8 cellular contexts compared by ENCODE assay signal in the genomic region with DNA sequence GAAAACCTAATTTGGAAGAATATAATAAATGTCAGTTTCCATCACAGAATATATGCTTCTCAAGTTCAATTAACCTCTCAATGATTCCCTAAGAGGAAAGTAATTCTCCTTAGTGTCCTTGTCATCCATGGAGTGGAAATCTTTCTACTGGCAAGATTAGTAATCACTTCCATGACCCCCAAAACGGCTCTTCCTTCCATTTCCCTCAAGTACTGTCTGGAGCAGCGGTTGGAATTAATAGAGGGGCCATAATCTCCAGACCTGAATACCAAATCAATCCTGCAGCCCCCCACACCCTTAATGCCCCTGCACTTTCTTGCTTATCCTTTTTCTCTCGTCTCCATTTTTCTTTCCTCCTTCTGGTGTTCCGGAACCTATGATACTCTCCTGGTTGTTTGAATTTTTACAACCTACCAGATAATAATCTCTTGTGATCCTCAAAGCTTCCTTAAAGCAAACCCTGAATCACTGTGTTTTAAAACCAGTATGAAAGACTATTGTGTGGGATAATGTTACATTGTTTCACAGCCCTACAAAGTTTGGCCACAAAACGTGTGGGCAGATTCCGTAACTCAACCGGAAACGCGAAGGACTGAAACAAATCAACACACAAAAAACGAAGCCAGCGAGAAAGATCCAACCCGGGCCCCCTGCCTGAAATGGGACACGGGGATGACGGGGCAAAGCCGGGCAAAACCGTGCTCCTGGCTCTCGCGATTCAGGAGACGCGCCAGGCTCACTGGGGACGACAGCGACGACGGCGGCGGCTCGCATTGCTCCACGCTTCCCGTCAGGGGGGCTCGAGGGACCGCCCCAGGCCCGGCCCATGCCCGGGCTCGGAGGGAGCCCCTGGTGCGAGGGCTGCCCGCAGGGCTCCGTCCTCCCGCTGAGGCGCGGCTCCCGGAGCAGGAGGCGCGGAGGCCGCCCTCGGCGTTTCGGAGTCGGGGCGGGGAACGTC. TPM values are rescaled to one million over a fixed set of nuclear protein-coding genes. Genes with fewer than 3 reads are reported as not detected.
DNase-seq lines count a peak whose midpoint lies in the region; ATAC-seq and TF ChIP-seq lines count a peak whose summit lies in the region.
"Not testable (repeated sequence)": the region's sequence is repeated elsewhere in the genome, so short reads cannot be mapped to it uniquely, and the experiment has no call there.

No MANE protein-coding gene starts in this region.

- H4K20me1 ChIP-seq in neural cell (ENCODE audit: insufficient read depth), result not testable (repeated sequence)

- DNase-seq in Daoy (ENCODE audit: low read depth) (peak; percentile 79), HuH-7 (ENCODE audit: low spot score) (peak; percentile 23), glutamatergic neuron (peak; percentile 75)
- DNase-seq in activated naive CD8-positive, alpha-beta T cell treated with anti-CD3 and anti-CD28 coated beads, Interleukin-2, amount 50 U/mL, for 24 hours, result peak; percentile 61
- peak; percentile 48 for DNase-seq in stimulated activated naive CD4-positive, alpha-beta T cell treated with Interleukin-2 at 50 U/mL for 16 hours (lab: John Stamatoyannopoulos, UW)

- not testable (repeated sequence) for H3F3A ChIP-seq in neural cell (ENCODE audit: insufficient read depth, low read length, poor library complexity, severe bottlenecking)

- H3K9ac ChIP-seq in neural cell (ENCODE audit: low read length), result peak overlapping the region; percentile 50

- H2AFZ ChIP-seq in neural cell (ENCODE audit: low read depth, low read length), result not testable (repeated sequence)

- not testable (repeated sequence) for TF ChIP-seq CTCF in glutamatergic neuron (IDR thresholded peaks at IDR 0.05; ENCODE audit: partially characterized antibody, unreplicated experiment); neural cell (IDR thresholded peaks at IDR 0.05; ENCODE audit: poor library complexity, severe bottlenecking)

- H3K4me3 Mint-ChIP-seq in T-helper 1 cell treated with Interleukin-12 subunit alpha and Interleukin-12 subunit beta and Interleukin-4 antibody, amounts not matched to agents 30 μg/mL and 1 μg/mL, for 36 hours, result peak overlapping the region; percentile 88
- peak overlapping the region; percentile 83 for H3K4me3 Mint-ChIP-seq in activated naive CD8-positive, alpha-beta T cell treated with anti-CD3 and anti-CD28 coated beads, Interleukin-2, amount 50 U/mL, for 24 hours
- H3K4me3 Mint-ChIP-seq in glutamatergic neuron (ENCODE audit: unreplicated experiment), result peak overlapping the region; percentile 95

- ATAC-seq in GM21825 (IDR thresholded peaks at IDR 0.05; ENCODE audit: unreplicated experiment), result peak; percentile 51
- peak; percentile 73 for ATAC-seq in activated naive CD8-positive, alpha-beta T cell treated with anti-CD3 and anti-CD28 coated beads, Interleukin-2, amount 50 U/mL, for 24 hours

- H3K4me2 ChIP-seq in neural cell (ENCODE audit: low read length), result peak overlapping the region; percentile 44

- H3K9me3 Mint-ChIP-seq in T-helper 1 cell treated with Interleukin-12 subunit alpha and Interleukin-12 subunit beta and Interleukin-4 antibody, amounts not matched to agents 30 μg/mL and 1 μg/mL, for 36 hours; activated naive CD8-positive, alpha-beta T cell treated with anti-CD3 and anti-CD28 coated beads, Interleukin-2, amount 50 U/mL, for 24 hours; glutamatergic neuron (ENCODE audit: unreplicated experiment): not testable (repeated sequence)

- not testable (repeated sequence) for TF ChIP-seq EP300 in neural cell (conservative IDR thresholded peaks at IDR 0.05; ENCODE audit: poor library complexity, severe bottlenecking)

- not testable (repeated sequence) for TF ChIP-seq RAD21 in neural cell (conservative IDR thresholded peaks at IDR 0.05)

- H3K27me3 Mint-ChIP-seq in T-helper 1 cell treated with Interleukin-12 subunit alpha and Interleukin-12 subunit beta and Interleukin-4 antibody, amounts not matched to agents 30 μg/mL and 1 μg/mL, for 36 hours (ENCODE audit: low read depth), result peaks cover 39% of the 10 kb centered on the region
- not testable (repeated sequence) for H3K27me3 Mint-ChIP-seq in activated naive CD8-positive, alpha-beta T cell treated with anti-CD3 and anti-CD28 coated beads, Interleukin-2, amount 50 U/mL, for 24 hours; glutamatergic neuron (ENCODE audit: unreplicated experiment)

- not testable (repeated sequence) for H3K79me2 ChIP-seq in neural cell (replicated peaks; ENCODE audit: insufficient read depth, low read length)

- peaks cover 12% of the 10 kb centered on the region for H3K4me1 Mint-ChIP-seq in T-helper 1 cell treated with Interleukin-12 subunit alpha and Interleukin-12 subunit beta and Interleukin-4 antibody, amounts not matched to agents 30 μg/mL and 1 μg/mL, for 36 hours (ENCODE audit: low read depth)
- H3K4me1 Mint-ChIP-seq in activated naive CD8-positive, alpha-beta T cell treated with anti-CD3 and anti-CD28 coated beads, Interleukin-2, amount 50 U/mL, for 24 hours, result peaks cover 23% of the 10 kb centered on the region
- H3K4me1 Mint-ChIP-seq in glutamatergic neuron (ENCODE audit: low read depth, unreplicated experiment), result not testable (repeated sequence)

- not testable (repeated sequence) for H3K27ac ChIP-seq in neural cell (ENCODE audit: low read length)

- H3K36me3 ChIP-seq in neural cell (ENCODE audit: insufficient read depth, low read length), result not testable (repeated sequence)

- peak overlapping the region; percentile 65 for H3K4me3 ChIP-seq in neural cell (ENCODE audit: low read length)

- not testable (repeated sequence) for H3K9me3 ChIP-seq in neural cell (ENCODE audit: low read length)

- peak overlapping the region; percentile 71 for H3K27ac Mint-ChIP-seq in T-helper 1 cell treated with Interleukin-12 subunit alpha and Interleukin-12 subunit beta and Interleukin-4 antibody, amounts not matched to agents 30 μg/mL and 1 μg/mL, for 36 hours
- peak overlapping the region; percentile 92 for H3K27ac Mint-ChIP-seq in activated naive CD8-positive, alpha-beta T cell treated with anti-CD3 and anti-CD28 coated beads, Interleukin-2, amount 50 U/mL, for 24 hours
- peak overlapping the region; percentile 79 for H3K27ac Mint-ChIP-seq in glutamatergic neuron (ENCODE audit: unreplicated experiment)

- H3K9me2 ChIP-seq in neural cell (ENCODE audit: insufficient read depth, low read length), result not testable (repeated sequence)

- H3K36me3 Mint-ChIP-seq in T-helper 1 cell treated with Interleukin-12 subunit alpha and Interleukin-12 subunit beta and Interleukin-4 antibody, amounts not matched to agents 30 μg/mL and 1 μg/mL, for 36 hours (ENCODE audit: low read depth); activated naive CD8-positive, alpha-beta T cell treated with anti-CD3 and anti-CD28 coated beads, Interleukin-2, amount 50 U/mL, for 24 hours (ENCODE audit: low read depth); glutamatergic neuron (ENCODE audit: unreplicated experiment): not testable (repeated sequence)

- H3K27me3 ChIP-seq in neural cell (ENCODE audit: insufficient read depth, low read depth, low read length), result not testable (repeated sequence)

TF ChIP-seq in neural cell, 6 proteins besides CTCF, POLR2A, EP300 and RAD21:
- TF ChIP-seq MXI1 (conservative IDR thresholded peaks at IDR 0.05; ENCODE audit: poor library complexity, severe bottlenecking) (peak; percentile 33), POLR2AphosphoS5 (IDR thresholded peaks at IDR 0.05) (peak; percentile 15)

RNA-seq across cellular contexts. Expression of a gene that starts 1.0 kb away (rescaled TPM):
- 2.0 and 3.1 TPM in 2 replicates for total RNA-seq in Daoy (2014; rRNA removed; shearing (Covaris generic))
- 0.59 TPM for total RNA-seq in glutamatergic neuron (ENCODE audit: unreplicated experiment)
- polyA plus RNA-seq in neural cell, result 3.1 and 3.8 TPM in 2 replicates
- polyA minus RNA-seq in neural cell, result 1.5 and 2.4 TPM in 2 replicates

RNA-seq across cellular contexts. Expression of a gene that starts 14.3 kb away (rescaled TPM):
- total RNA-seq in Daoy (2014; rRNA removed; shearing (Covaris generic)), result 28.1 and 28.5 TPM in 2 replicates
- 11.3 TPM for total RNA-seq in glutamatergic neuron (ENCODE audit: unreplicated experiment)
- 17.8 and 25.2 TPM in 2 replicates for polyA plus RNA-seq in neural cell
- 18.3 and 19.3 TPM in 2 replicates for polyA minus RNA-seq in neural cell

Comparison
In these comparisons a context has a peak if more than half of its experiments do, and no peak if none do; other contexts are left out.
1. DNase-seq: peak in every context shown above with its lines; median percentile 79 in Daoy; 75 in glutamatergic neuron; 61 in activated naive CD8-positive, alpha-beta T cell treated with anti-CD3 and anti-CD28 coated beads, Interleukin-2, amount 50 U/mL, for 24 hours; 48 in stimulated activated naive CD4-positive, alpha-beta T cell treated with Interleukin-2 at 50 U/mL for 16 hours; 23 in HuH-7.